Comparison of ENCODE assay signal across 31 cellular contexts in the genomic region with DNA sequence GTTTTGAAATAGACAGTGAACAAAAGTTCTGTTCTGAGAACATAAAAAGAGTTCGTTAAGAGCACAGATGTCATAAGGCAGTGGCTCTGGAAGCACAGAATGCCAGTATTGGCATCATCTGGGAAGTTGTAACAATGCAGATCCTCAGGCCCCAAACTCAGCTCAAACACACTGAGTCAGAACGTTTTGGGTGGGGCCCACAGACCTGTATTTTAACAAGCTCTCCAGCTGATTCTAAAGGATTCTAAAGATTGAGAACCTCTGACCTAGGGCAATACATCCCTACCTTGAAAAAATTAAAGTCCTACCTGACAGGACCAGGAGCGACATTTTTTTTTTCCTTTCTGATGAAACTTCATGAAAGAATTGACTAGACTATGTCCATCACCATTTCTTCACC.
"Had no signal": no experiment of that assay in that cellular context is flagged by ENCODE, and none has a peak within 500 bp of the region (broad histone marks: within the 10 kb centered on the region; RNA-seq: fewer than 3 reads in every experiment).

No MANE protein-coding gene starts in this region.

- H3K4me3 ChIP-seq: ovary, psoas muscle, right lobe of liver, skin epidermis, smooth muscle cell, spleen, suprapubic skin, testis, tibial artery, transverse colon, upper lobe of right lung, uterus had no signal

- H3K36me3 Mint-ChIP-seq: natural killer cell; stimulated activated memory B cell treated with anti-CD40 and anti-IgM and Interleukin-4, amounts not matched to agents 10 μg/mL and 1 μg/mL and 100 μg/mL, for 72 hours had no signal

- H3K27ac ChIP-seq: ovary, parathyroid adenoma, psoas muscle, right lobe of liver, skin epidermis, spleen, suprapubic skin, testis, tibial artery, transverse colon, upper lobe of right lung, uterus had no signal

- H3K9me3 Mint-ChIP-seq: natural killer cell; nephron; stimulated activated memory B cell treated with anti-CD40 and anti-IgM and Interleukin-4, amounts not matched to agents 10 μg/mL and 1 μg/mL and 100 μg/mL, for 72 hours; stimulated activated naive CD8-positive, alpha-beta T cell treated with anti-CD3 and anti-CD28 coated beads, Interleukin-15, amount 100 ng/mL, for 72 hours had no signal

- H3K36me3 ChIP-seq: ovary, right lobe of liver, spleen, suprapubic skin, tibial artery, transverse colon, upper lobe of right lung, uterus had no signal

- ATAC-seq: naive thymus-derived CD4-positive, alpha-beta T cell; natural killer cell; psoas muscle; right cardiac atrium; right lobe of liver; stimulated activated memory B cell treated with anti-CD40 and anti-IgM and Interleukin-4, amounts not matched to agents 10 μg/mL and 1 μg/mL and 100 μg/mL, for 72 hours; stimulated activated naive CD8-positive, alpha-beta T cell treated with anti-CD3 and anti-CD28 coated beads, Interleukin-15, amount 100 ng/mL, for 72 hours; stimulated activated naive CD8-positive, alpha-beta T cell treated with anti-CD3 and anti-CD28 coated beads, Interleukin-15, Interleukin-2, amounts not matched to agents 100 U/mL and 50 U/mL, for 24 hours had no signal

- H3K27ac Mint-ChIP-seq: naive thymus-derived CD4-positive, alpha-beta T cell; natural killer cell; nephron; progenitor cell of endocrine pancreas; stimulated activated memory B cell treated with anti-CD40 and anti-IgM and Interleukin-4, amounts not matched to agents 10 μg/mL and 1 μg/mL and 100 μg/mL, for 72 hours; stimulated activated naive CD8-positive, alpha-beta T cell treated with anti-CD3 and anti-CD28 coated beads, Interleukin-15, amount 100 ng/mL, for 72 hours; type B pancreatic cell had no signal

- H3K9me3 ChIP-seq: ovary, psoas muscle, right lobe of liver, spleen, suprapubic skin, testis, tibial artery, transverse colon, upper lobe of right lung, uterus had no signal

- H3K27me3 Mint-ChIP-seq: progenitor cell of endocrine pancreas, type B pancreatic cell had no signal

- H3K4me3 Mint-ChIP-seq: naive thymus-derived CD4-positive, alpha-beta T cell; natural killer cell; nephron; neural crest cell; stimulated activated memory B cell treated with anti-CD40 and anti-IgM and Interleukin-4, amounts not matched to agents 10 μg/mL and 1 μg/mL and 100 μg/mL, for 72 hours; stimulated activated naive CD8-positive, alpha-beta T cell treated with anti-CD3 and anti-CD28 coated beads, Interleukin-15, amount 100 ng/mL, for 72 hours; type B pancreatic cell had no signal

- DNase-seq: naive thymus-derived CD4-positive, alpha-beta T cell; natural killer cell; occipital lobe; ovary; posterior cingulate gyrus; psoas muscle; right cardiac atrium; right lobe of liver; spleen; stimulated activated CD4-positive, alpha-beta T cell treated with anti-CD3 and anti-CD28 coated beads, Interleukin-12 subunit alpha, Interleukin-12 subunit beta, amount 100 ng/mL, for 4 hours; stimulated activated CD4-positive, alpha-beta T cell treated with anti-CD3 and anti-CD28 coated beads, Interleukin-2, amount 100 ng/mL, for 24 hours; stimulated activated CD4-positive, alpha-beta T cell treated with anti-CD3 and anti-CD28 coated beads, Interleukin-2, amount 100 ng/mL, for 48 hours; stimulated activated CD4-positive, alpha-beta T cell treated with anti-CD3 and anti-CD28 coated beads, Interleukin-4, amount 100 ng/mL, for 24 hours; stimulated activated naive CD4-positive, alpha-beta T cell; stimulated activated naive CD8-positive, alpha-beta T cell treated with anti-CD3 and anti-CD28 coated beads, Interleukin-15, amount 100 ng/mL, for 72 hours; stimulated activated naive CD8-positive, alpha-beta T cell treated with anti-CD3 and anti-CD28 coated beads, Interleukin-15, Interleukin-2, amounts not matched to agents 100 U/mL and 50 U/mL, for 24 hours; substantia nigra; testis; tibial artery; transverse colon; upper lobe of right lung; uterus had no signal

- H3K27me3 ChIP-seq: ovary, right lobe of liver, suprapubic skin, testis, tibial artery, transverse colon, upper lobe of right lung, uterus had no signal

- H3K4me1 ChIP-seq: right lobe of liver, suprapubic skin, upper lobe of right lung, uterus had no signal

- H3K4me1 Mint-ChIP-seq: naive thymus-derived CD4-positive, alpha-beta T cell; natural killer cell; stimulated activated memory B cell treated with anti-CD40 and anti-IgM and Interleukin-4, amounts not matched to agents 10 μg/mL and 1 μg/mL and 100 μg/mL, for 72 hours; stimulated activated naive CD8-positive, alpha-beta T cell treated with anti-CD3 and anti-CD28 coated beads, Interleukin-15, amount 100 ng/mL, for 72 hours had no signal
